ENCODE assay signal across 17 cellular contexts in genomic region chr14:33369972-33370371, GRCh38.
A peak's percentile ranks its signal among the peaks of the same experiment; 100 is the strongest.
DNase-seq lines count a peak whose midpoint lies in the region; ATAC-seq lines count a peak whose summit lies in the region.
"Had no signal": no experiment of that assay in that cellular context is flagged by ENCODE, and none has a peak within 500 bp of the region (broad histone marks: within the 10 kb centered on the region; RNA-seq: fewer than 3 reads in every experiment).

No MANE protein-coding gene starts in this region.

- intact Hi-C loops in aorta (cut with DNase I) = no loop called here

- H3K27me3 ChIP-seq in aorta (ENCODE audit: control insufficient read depth in 1 of 2, insufficient read depth in 2 of 2, low read length in 1 of 2) = no peaks in the 10 kb centered on the region
- H3K27me3 ChIP-seq: heart left ventricle had no signal

- H3K36me3 ChIP-seq in aorta (ENCODE audit: control insufficient read depth in 1 of 2, insufficient read depth in 2 of 2, low read length in 1 of 2) = no peaks in the 10 kb centered on the region
- H3K36me3 ChIP-seq: heart left ventricle had no signal

- H3K4me1 ChIP-seq in aorta (ENCODE audit: control insufficient read depth in 1 of 2, insufficient read depth in 2 of 2, low read length in 2 of 2) = no peaks in the 10 kb centered on the region
- H3K4me1 ChIP-seq: Caco-2, heart left ventricle had no signal

- H3K27ac ChIP-seq in aorta (ENCODE audit: low read depth in 1 of 2, low read length in 2 of 2) = no peak overlapping the region
- H3K27ac ChIP-seq: heart left ventricle, SK-N-MC had no signal

- peak; percentile 36 for DNase-seq in CMK (ENCODE audit: low read depth)
- DNase-seq in aorta = no peak
- no peak for DNase-seq in dermis blood vessel endothelial cell
- no peak for DNase-seq in SHP77 treated with DMSO at 0.1 percent for 48 hours (lab: John Stamatoyannopoulos, UW)
- DNase-seq: 8988T; activated CD4-positive, alpha-beta T cell treated with anti-CD3 and anti-CD28 coated beads for 1 hour; Caco-2; heart left ventricle; NCI-H1092; NCI-H526; stimulated activated CD4-positive, alpha-beta T cell treated with anti-CD3 and anti-CD28 coated beads, Interleukin-4, amount 100 ng/mL, for 1 hour had no signal

- H3K4me3 ChIP-seq in aorta (ENCODE audit: low read length in 2 of 2) = no peak overlapping the region
- H3K4me3 ChIP-seq: heart left ventricle, lung, SK-N-MC had no signal

- H3K9me3 ChIP-seq in aorta (ENCODE audit: control insufficient read depth, low read length) = no peaks in the 10 kb centered on the region
- H3K9me3 ChIP-seq: Caco-2, heart left ventricle had no signal

- ATAC-seq in GM19397 (IDR thresholded peaks at IDR 0.05; ENCODE audit: unreplicated experiment) (peak; percentile 86), HG02852 (IDR thresholded peaks at IDR 0.05; ENCODE audit: unreplicated experiment) (peak; percentile 96), HG03469 (IDR thresholded peaks at IDR 0.05; ENCODE audit: unreplicated experiment) (peak; percentile 80), aorta (ENCODE audit: low FRiP score) (no peak), GM18520 (IDR thresholded peaks at IDR 0.05; ENCODE audit: unreplicated experiment) (no peak)
- ATAC-seq: heart left ventricle had no signal

Comparison
In these comparisons a context has a peak if more than half of its experiments do, and no peak if none do; other contexts are left out.
1. ATAC-seq: peak in GM19397 (single experiment), HG02852 (single experiment) and HG03469 (single experiment); none in aorta (single experiment) and GM18520 (single experiment).